Comparison of ENCODE assay signal across 16 cellular contexts in genomic region chr3:51751287-51751686, GRCh38.
DNase-seq lines count a peak whose midpoint lies in the region; ATAC-seq lines count a peak whose summit lies in the region.
"Had no signal": no experiment of that assay in that cellular context is flagged by ENCODE, and none has a peak within 500 bp of the region (broad histone marks: within the 10 kb centered on the region; RNA-seq: fewer than 3 reads in every experiment).

No MANE protein-coding gene starts in this region.

- peaks cover 9 to 16% of the 10 kb centered on the region in 2 donors for H3K4me1 Mint-ChIP-seq in stimulated activated naive B cell treated with anti-CD40 and anti-IgM and Interleukin-4, amounts not matched to agents 10 μg/mL and 1 μg/mL and 100 μg/mL, for 72 hours

- H3K4me3 Mint-ChIP-seq in stimulated activated naive B cell treated with anti-CD40 and anti-IgM and Interleukin-4, amounts not matched to agents 10 μg/mL and 1 μg/mL and 100 μg/mL, for 72 hours, result peak overlapping the region in 1 of 2 donors; percentile 4
- H3K4me3 Mint-ChIP-seq: CD8-positive, alpha-beta memory T cell had no signal

- peaks cover 8% of the 10 kb centered on the region in 2 donors for H3K9me3 Mint-ChIP-seq in stimulated activated naive B cell treated with anti-CD40 and anti-IgM and Interleukin-4, amounts not matched to agents 10 μg/mL and 1 μg/mL and 100 μg/mL, for 72 hours

- ATAC-seq in GM18867 (IDR thresholded peaks at IDR 0.05; ENCODE audit: unreplicated experiment) (peak; percentile 57), GM21381 (IDR thresholded peaks at IDR 0.05; ENCODE audit: unreplicated experiment) (peak; percentile 65), HG03520 (IDR thresholded peaks at IDR 0.05; ENCODE audit: unreplicated experiment) (peak; percentile 46), HG03469 (IDR thresholded peaks at IDR 0.05; ENCODE audit: unreplicated experiment) (no peak)
- ATAC-seq in stimulated activated naive B cell treated with anti-CD40 and anti-IgM and Interleukin-4, amounts not matched to agents 10 μg/mL and 1 μg/mL and 100 μg/mL, for 72 hours (replicated peaks), result peak; percentile 71 to 72

- H3K36me3 Mint-ChIP-seq in stimulated activated naive B cell treated with anti-CD40 and anti-IgM and Interleukin-4, amounts not matched to agents 10 μg/mL and 1 μg/mL and 100 μg/mL, for 72 hours, result no peaks in the 10 kb centered on the region

- H3K27ac Mint-ChIP-seq in stimulated activated naive B cell treated with anti-CD40 and anti-IgM and Interleukin-4, amounts not matched to agents 10 μg/mL and 1 μg/mL and 100 μg/mL, for 72 hours, result no peak overlapping the region

- peaks cover 16 to 29% of the 10 kb centered on the region in 2 donors for H3K27me3 Mint-ChIP-seq in stimulated activated naive B cell treated with anti-CD40 and anti-IgM and Interleukin-4, amounts not matched to agents 10 μg/mL and 1 μg/mL and 100 μg/mL, for 72 hours

- DNase-seq in stimulated activated naive B cell treated with anti-CD40 and anti-IgM and Interleukin-4, amounts not matched to agents 10 μg/mL and 1 μg/mL and 100 μg/mL, for 72 hours, result no peak
- DNase-seq in DMS53 (lab: John Stamatoyannopoulos, UW), result no peak
- no peak for DNase-seq in inferior parietal cortex (ENCODE audit: extremely low spot score)
- DNase-seq: CD8-positive, alpha-beta memory T cell; DMS 273 treated with DMSO at 0.1 percent for 48 hours; EL; H7; NCI-H1436; NCI-H2081; NCI-H524; RPMI8226; SJCRH30 had no signal
